1 cellular context compared by ENCODE assay signal in the genomic region with DNA sequence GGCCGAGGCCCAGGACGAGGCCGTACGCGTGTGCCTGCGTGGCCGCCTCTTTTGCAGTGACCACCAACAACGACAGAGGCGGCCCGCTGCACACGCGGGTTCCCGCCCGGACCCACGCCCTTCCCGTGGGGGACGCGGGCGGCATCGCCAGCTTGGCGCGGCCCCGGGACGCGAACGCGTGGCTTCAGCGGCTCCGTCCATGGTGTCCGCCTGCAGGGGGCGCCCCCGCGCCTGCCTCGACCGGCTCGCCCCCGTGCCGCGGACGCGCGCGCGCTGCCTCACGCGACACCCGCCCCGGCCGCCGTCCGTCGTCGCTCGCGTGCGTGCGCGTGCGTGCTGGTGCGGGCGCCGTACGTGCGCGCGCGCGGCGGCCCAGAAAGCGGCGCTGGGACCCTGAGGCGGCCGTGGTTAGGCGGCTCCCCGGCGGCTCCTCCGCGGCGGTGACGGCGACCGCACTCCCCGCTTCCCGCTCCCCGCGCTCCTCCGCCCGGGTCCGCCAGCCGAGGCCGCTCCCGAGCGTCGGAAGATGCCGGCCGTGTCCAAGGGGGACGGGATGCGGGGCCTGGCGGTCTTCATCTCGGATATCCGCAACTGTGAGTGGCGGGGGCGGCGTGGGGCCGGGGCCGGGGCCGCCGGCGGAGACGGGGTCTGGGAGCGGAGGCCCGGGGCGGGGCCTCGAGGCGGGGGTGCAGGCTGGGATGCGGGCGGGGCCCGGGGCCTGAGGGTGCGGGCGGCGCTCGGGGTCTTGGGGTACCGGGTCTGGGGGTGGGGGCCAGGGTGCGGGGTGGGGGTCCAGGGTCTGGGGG.
TF ChIP-seq lines count a peak whose summit lies in the region.

A gene (plus strand): TSS at position 375 of the 806 bp plus-strand sequence. CDS start 152 bp downstream, at position 527.

TF ChIP-seq in GM12878, 131 proteins besides CTCF, POLR2A, EP300 and RAD21 (continued from another document):
- TF ChIP-seq NRF1 (conservative IDR thresholded peaks at IDR 0.05; ENCODE audit: low read depth, low read length), result peak; percentile 20; the same call in 1 of the 2 replicates
- TF ChIP-seq, protein P1, sequence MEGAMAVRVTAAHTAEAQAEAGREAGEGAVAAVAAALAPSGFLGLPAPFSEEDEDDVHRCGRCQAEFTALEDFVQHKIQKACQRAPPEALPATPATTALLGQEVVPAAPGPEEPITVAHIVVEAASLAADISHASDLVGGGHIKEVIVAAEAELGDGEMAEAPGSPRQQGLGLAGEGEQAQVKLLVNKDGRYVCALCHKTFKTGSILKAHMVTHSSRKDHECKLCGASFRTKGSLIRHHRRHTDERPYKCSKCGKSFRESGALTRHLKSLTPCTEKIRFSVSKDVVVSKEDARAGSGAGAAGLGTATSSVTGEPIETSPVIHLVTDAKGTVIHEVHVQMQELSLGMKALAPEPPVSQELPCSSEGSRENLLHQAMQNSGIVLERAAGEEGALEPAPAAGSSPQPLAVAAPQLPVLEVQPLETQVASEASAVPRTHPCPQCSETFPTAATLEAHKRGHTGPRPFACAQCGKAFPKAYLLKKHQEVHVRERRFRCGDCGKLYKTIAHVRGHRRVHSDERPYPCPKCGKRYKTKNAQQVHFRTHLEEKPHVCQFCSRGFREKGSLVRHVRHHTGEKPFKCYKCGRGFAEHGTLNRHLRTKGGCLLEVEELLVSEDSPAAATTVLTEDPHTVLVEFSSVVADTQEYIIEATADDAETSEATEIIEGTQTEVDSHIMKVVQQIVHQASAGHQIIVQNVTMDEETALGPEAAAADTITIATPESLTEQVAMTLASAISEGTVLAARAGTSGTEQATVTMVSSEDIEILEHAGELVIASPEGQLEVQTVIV (IDR thresholded peaks at IDR 0.05; ENCODE audit: borderline replicate concordance, partially characterized antibody), result no peak
- TF ChIP-seq FOXM1 (IDR thresholded peaks at IDR 0.05; ENCODE audit: low read depth, low read length), result no peak
- no peak for TF ChIP-seq CHD2 (IDR thresholded peaks at IDR 0.05; ENCODE audit: borderline replicate concordance, low read depth, low read length)
- TF ChIP-seq, protein P2, sequence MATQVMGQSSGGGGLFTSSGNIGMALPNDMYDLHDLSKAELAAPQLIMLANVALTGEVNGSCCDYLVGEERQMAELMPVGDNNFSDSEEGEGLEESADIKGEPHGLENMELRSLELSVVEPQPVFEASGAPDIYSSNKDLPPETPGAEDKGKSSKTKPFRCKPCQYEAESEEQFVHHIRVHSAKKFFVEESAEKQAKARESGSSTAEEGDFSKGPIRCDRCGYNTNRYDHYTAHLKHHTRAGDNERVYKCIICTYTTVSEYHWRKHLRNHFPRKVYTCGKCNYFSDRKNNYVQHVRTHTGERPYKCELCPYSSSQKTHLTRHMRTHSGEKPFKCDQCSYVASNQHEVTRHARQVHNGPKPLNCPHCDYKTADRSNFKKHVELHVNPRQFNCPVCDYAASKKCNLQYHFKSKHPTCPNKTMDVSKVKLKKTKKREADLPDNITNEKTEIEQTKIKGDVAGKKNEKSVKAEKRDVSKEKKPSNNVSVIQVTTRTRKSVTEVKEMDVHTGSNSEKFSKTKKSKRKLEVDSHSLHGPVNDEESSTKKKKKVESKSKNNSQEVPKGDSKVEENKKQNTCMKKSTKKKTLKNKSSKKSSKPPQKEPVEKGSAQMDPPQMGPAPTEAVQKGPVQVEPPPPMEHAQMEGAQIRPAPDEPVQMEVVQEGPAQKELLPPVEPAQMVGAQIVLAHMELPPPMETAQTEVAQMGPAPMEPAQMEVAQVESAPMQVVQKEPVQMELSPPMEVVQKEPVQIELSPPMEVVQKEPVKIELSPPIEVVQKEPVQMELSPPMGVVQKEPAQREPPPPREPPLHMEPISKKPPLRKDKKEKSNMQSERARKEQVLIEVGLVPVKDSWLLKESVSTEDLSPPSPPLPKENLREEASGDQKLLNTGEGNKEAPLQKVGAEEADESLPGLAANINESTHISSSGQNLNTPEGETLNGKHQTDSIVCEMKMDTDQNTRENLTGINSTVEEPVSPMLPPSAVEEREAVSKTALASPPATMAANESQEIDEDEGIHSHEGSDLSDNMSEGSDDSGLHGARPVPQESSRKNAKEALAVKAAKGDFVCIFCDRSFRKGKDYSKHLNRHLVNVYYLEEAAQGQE (IDR thresholded peaks at IDR 0.05; ENCODE audit: low read depth, low read length), result no peak
- TF ChIP-seq, protein P3, sequence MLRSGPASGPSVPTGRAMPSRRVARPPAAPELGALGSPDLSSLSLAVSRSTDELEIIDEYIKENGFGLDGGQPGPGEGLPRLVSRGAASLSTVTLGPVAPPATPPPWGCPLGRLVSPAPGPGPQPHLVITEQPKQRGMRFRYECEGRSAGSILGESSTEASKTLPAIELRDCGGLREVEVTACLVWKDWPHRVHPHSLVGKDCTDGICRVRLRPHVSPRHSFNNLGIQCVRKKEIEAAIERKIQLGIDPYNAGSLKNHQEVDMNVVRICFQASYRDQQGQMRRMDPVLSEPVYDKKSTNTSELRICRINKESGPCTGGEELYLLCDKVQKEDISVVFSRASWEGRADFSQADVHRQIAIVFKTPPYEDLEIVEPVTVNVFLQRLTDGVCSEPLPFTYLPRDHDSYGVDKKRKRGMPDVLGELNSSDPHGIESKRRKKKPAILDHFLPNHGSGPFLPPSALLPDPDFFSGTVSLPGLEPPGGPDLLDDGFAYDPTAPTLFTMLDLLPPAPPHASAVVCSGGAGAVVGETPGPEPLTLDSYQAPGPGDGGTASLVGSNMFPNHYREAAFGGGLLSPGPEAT (IDR thresholded peaks at IDR 0.05; ENCODE audit: low read depth), result no peak
- peak; percentile 89; the same call in 1 of the 2 replicates for TF ChIP-seq RB1 (IDR thresholded peaks at IDR 0.05; ENCODE audit: borderline replicate concordance)
- TF ChIP-seq POLR2AphosphoS5 (IDR thresholded peaks at IDR 0.05; ENCODE audit: low read length), result peak; percentile 35; the same call in 1 of the 2 replicates
- TF ChIP-seq SMC3 (IDR thresholded peaks at IDR 0.05; ENCODE audit: borderline replicate concordance, low read length), result peak; percentile 19; the same call in 1 of the 2 replicates
- no peak for TF ChIP-seq POU2F2 (IDR thresholded peaks at IDR 0.05; ENCODE audit: borderline replicate concordance, low read depth, low read length)
